19 cellular contexts compared by ENCODE assay signal in the genomic region with DNA sequence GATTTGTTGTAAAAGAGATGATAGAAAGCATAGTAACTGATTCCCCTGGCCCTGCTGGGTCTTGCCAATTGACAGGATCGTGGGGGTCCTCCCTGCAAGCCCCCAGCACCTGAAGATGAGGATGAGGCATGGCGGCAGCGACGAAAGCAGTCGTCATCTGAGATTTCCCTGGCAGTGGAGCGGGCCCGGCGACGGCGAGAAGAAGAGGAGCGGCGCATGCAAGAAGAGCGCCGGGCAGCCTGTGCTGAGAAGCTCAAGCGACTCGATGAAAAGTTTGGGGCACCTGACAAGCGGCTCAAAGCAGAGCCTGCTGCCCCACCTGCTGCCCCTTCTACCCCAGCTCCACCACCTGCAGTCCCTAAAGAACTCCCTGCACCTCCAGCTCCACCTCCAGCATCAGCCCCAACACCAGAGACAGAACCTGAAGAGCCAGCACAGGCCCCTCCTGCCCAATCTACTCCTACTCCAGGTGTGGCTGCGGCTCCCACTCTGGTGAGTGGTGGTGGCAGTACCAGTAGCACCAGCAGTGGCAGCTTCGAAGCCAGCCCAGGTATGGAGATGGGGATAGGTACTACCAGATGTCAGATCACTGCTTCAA. TPM values are rescaled to one million over a fixed set of nuclear protein-coding genes. Genes with fewer than 3 reads are reported as not detected.
DNase-seq lines count a peak whose midpoint lies in the region; ATAC-seq and TF ChIP-seq lines count a peak whose summit lies in the region.
"Had no signal": no experiment of that assay in that cellular context is flagged by ENCODE, and none has a peak within 500 bp of the region (broad histone marks: within the 10 kb centered on the region; RNA-seq: fewer than 3 reads in every experiment).

No MANE protein-coding gene starts in this region.

- intact Hi-C loops in MCF 10A (cut with micrococcal nuclease), result no loop called here
- intact Hi-C loops in breast epithelium (cut with DNase I; ENCODE audit: low total_unique reads), result no loop called here

- H3K27ac ChIP-seq in breast epithelium, result no peak overlapping the region

- no peak overlapping the region for H3K4me3 ChIP-seq in breast epithelium
- H3K4me3 ChIP-seq: HAP-1 had no signal

- no peaks in the 10 kb centered on the region for H3K9me3 ChIP-seq in breast epithelium
- H3K9me3 ChIP-seq: HAP-1 had no signal

- POLR2A ChIA-PET in MCF 10A (lab: Yijun Ruan, JAX), result interaction anchor here (1.0 to 8.0 kb wide), 2 partner anchors 11 to 24 kb away, joined by 4 to 50 read pairs; a partner anchor contains a TSS

- TF ChIP-seq CTCF in MCF 10A (IDR thresholded peaks at IDR 0.05; ENCODE audit: unreplicated experiment) (no peak), breast epithelium (IDR thresholded peaks at IDR 0.05) (no peak), HFFc6 (IDR thresholded peaks at IDR 0.05) (no peak)

- H3K36me3 Mint-ChIP-seq in MCF 10A (ENCODE audit: insufficient read depth, unreplicated experiment), result peaks cover 100% of the 10 kb centered on the region
- H3K36me3 Mint-ChIP-seq in HFFc6 (ENCODE audit: low read depth), result peaks cover 59% of the 10 kb centered on the region
- peaks cover 75% of the 10 kb centered on the region for H3K36me3 Mint-ChIP-seq in central memory CD8-positive, alpha-beta T cell (ENCODE audit: insufficient read depth)
- peaks cover 100% of the 10 kb centered on the region for H3K36me3 Mint-ChIP-seq in stimulated activated effector memory CD8-positive, alpha-beta T cell treated with anti-CD3 and anti-CD28 coated beads, Interleukin-12 subunit alpha, Interleukin-12 subunit beta, amount 100 ng/mL, for 72 hours

- H3K4me1 ChIP-seq in breast epithelium, result peaks cover 0 to 4% of the 10 kb centered on the region in 2 donors

- H3K27ac Mint-ChIP-seq in MCF 10A (ENCODE audit: low read depth, unreplicated experiment) (peak overlapping the region; percentile 60), HFFc6 (peak overlapping the region; percentile 44)
- H3K27ac Mint-ChIP-seq in central memory CD8-positive, alpha-beta T cell (ENCODE audit: low read depth), result peak overlapping the region; percentile 33
- H3K27ac Mint-ChIP-seq in stimulated activated effector memory CD8-positive, alpha-beta T cell treated with anti-CD3 and anti-CD28 coated beads, Interleukin-12 subunit alpha, Interleukin-12 subunit beta, amount 100 ng/mL, for 72 hours, result peak overlapping the region; percentile 82
- H3K27ac Mint-ChIP-seq: B cell had no signal

- H3K4me1 Mint-ChIP-seq in MCF 10A (ENCODE audit: insufficient read depth, unreplicated experiment) (peaks cover 2% of the 10 kb centered on the region), HFFc6 (ENCODE audit: low read depth) (peaks cover 15% of the 10 kb centered on the region)
- peaks cover 14% of the 10 kb centered on the region for H3K4me1 Mint-ChIP-seq in central memory CD8-positive, alpha-beta T cell
- H3K4me1 Mint-ChIP-seq in stimulated activated effector memory CD8-positive, alpha-beta T cell treated with anti-CD3 and anti-CD28 coated beads, Interleukin-12 subunit alpha, Interleukin-12 subunit beta, amount 100 ng/mL, for 72 hours, result peaks cover 24% of the 10 kb centered on the region

- CTCF ChIA-PET in MCF 10A (lab: Yijun Ruan, JAX), result interaction anchor here (0.7 to 0.9 kb wide), 2 partner anchors 13 to 49 kb away, joined by 3 read pairs; no protein-coding TSS in a partner anchor

- H3K9me3 Mint-ChIP-seq in MCF 10A (ENCODE audit: unreplicated experiment) (no peaks in the 10 kb centered on the region), HFFc6 (no peaks in the 10 kb centered on the region)
- no peaks in the 10 kb centered on the region for H3K9me3 Mint-ChIP-seq in central memory CD8-positive, alpha-beta T cell
- H3K9me3 Mint-ChIP-seq in stimulated activated effector memory CD8-positive, alpha-beta T cell treated with anti-CD3 and anti-CD28 coated beads, Interleukin-12 subunit alpha, Interleukin-12 subunit beta, amount 100 ng/mL, for 72 hours, result no peaks in the 10 kb centered on the region
- H3K9me3 Mint-ChIP-seq: CD8-positive, alpha-beta T cell had no signal

- DNase-seq in MCF 10A (ENCODE audit: unreplicated experiment) (no peak), breast epithelium (ENCODE audit: low spot score in 2 of 2) (no peak), HFFc6 (no peak)
- DNase-seq in central memory CD8-positive, alpha-beta T cell (ENCODE audit: low spot score in 2 of 2), result no peak
- DNase-seq in stimulated activated effector memory CD8-positive, alpha-beta T cell treated with anti-CD3 and anti-CD28 coated beads, Interleukin-12 subunit alpha, Interleukin-12 subunit beta, amount 100 ng/mL, for 72 hours (ENCODE audit: low spot score in 2 of 2), result no peak
- no peak for DNase-seq in activated CD8-positive, alpha-beta memory T cell treated with anti-CD3 and anti-CD28 coated beads, Interleukin-2, amount 50 U/mL, for 48 hours
- DNase-seq: ACHN; CD8-positive, alpha-beta T cell; Kasumi-1; NCI-H1417; NCI-H1930; NCI-H2171; NCI-H446 treated with DMSO at 0.1 percent for 48 hours; NCI-H82; SHP77 treated with DMSO at 0.1 percent for 48 hours had no signal

- TF ChIP-seq POLR2A in breast epithelium (IDR thresholded peaks at IDR 0.05), result no peak

- H3K4me3 Mint-ChIP-seq in MCF 10A (ENCODE audit: unreplicated experiment) (no peak overlapping the region), HFFc6 (no peak overlapping the region)
- H3K4me3 Mint-ChIP-seq in central memory CD8-positive, alpha-beta T cell, result no peak overlapping the region
- no peak overlapping the region for H3K4me3 Mint-ChIP-seq in stimulated activated effector memory CD8-positive, alpha-beta T cell treated with anti-CD3 and anti-CD28 coated beads, Interleukin-12 subunit alpha, Interleukin-12 subunit beta, amount 100 ng/mL, for 72 hours
- H3K4me3 Mint-ChIP-seq: B cell; CD8-positive, alpha-beta T cell had no signal

- H3K27me3 ChIP-seq in breast epithelium, result no peaks in the 10 kb centered on the region

- H3K27me3 Mint-ChIP-seq in MCF 10A (ENCODE audit: insufficient read depth, unreplicated experiment), result no peaks in the 10 kb centered on the region
- H3K27me3 Mint-ChIP-seq in HFFc6 (ENCODE audit: insufficient read depth), result peaks cover 4% of the 10 kb centered on the region
- H3K27me3 Mint-ChIP-seq in central memory CD8-positive, alpha-beta T cell, result no peaks in the 10 kb centered on the region
- H3K27me3 Mint-ChIP-seq: B cell had no signal

- H3K36me3 ChIP-seq in breast epithelium, result peaks cover 38% of the 10 kb centered on the region

- no peak for ATAC-seq in central memory CD8-positive, alpha-beta T cell (replicated peaks; ENCODE audit: extremely low read depth, poor library complexity, severe bottlenecking)
- ATAC-seq in stimulated activated effector memory CD8-positive, alpha-beta T cell treated with anti-CD3 and anti-CD28 coated beads, Interleukin-12 subunit alpha, Interleukin-12 subunit beta, amount 100 ng/mL, for 72 hours, result no peak
- no peak for ATAC-seq in HG03045 (IDR thresholded peaks at IDR 0.05; ENCODE audit: unreplicated experiment)
- ATAC-seq: CD8-positive, alpha-beta T cell; Panc1 had no signal

- BruUV-seq in MCF 10A (replicated peaks; lab: Mats Ljungman, UMichigan), result no TSS peak

RNA-seq across cellular contexts. Expression of a gene that starts 7.3 kb away (rescaled TPM):
- 247 and 266 TPM in 2 replicates for total RNA-seq in MCF 10A (2022)
- 10 to 100 TPM; 42.7 to 57.2 (median 57.0) TPM for total RNA-seq in breast epithelium
- total RNA-seq in HFFc6 (2021; fragmentation: NEBNext Ultra II Directional; extraction: Animal tissue kit (Norgen Biotek cat#: 25700)), result 100 to 1,000 TPM; 216 to 259 (median 231) TPM

RNA-seq across cellular contexts. Expression of a gene that starts 12.8 kb away (rescaled TPM):
- total RNA-seq in MCF 10A (2022), result not detected in 2 replicates
- total RNA-seq in breast epithelium, result 10 to 100 TPM; 26.9 to 54.1 (median 28.2) TPM
- total RNA-seq in HFFc6 (2021; fragmentation: NEBNext Ultra II Directional; extraction: Animal tissue kit (Norgen Biotek cat#: 25700)), result not detected

RNA-seq across cellular contexts. Expression of a gene that starts 24.7 kb away (rescaled TPM):
- total RNA-seq in MCF 10A (2022), result 290 and 291 TPM in 2 replicates
- total RNA-seq in breast epithelium, result 100 to 1,000 TPM; 154 to 170 (median 157) TPM
- 100 to 1,000 TPM; 247 to 273 (median 262) TPM for total RNA-seq in HFFc6 (2021; fragmentation: NEBNext Ultra II Directional; extraction: Animal tissue kit (Norgen Biotek cat#: 25700))

RNA-seq across cellular contexts. Expression of a gene that starts 27.9 kb away (rescaled TPM):
- total RNA-seq in MCF 10A (2022) (5.0 and 5.2 TPM in 2 replicates), breast epithelium (1 to 10 TPM; 1.3 to 4.8 (median 4.6) TPM)
- total RNA-seq in HFFc6 (2021; fragmentation: NEBNext Ultra II Directional; extraction: Animal tissue kit (Norgen Biotek cat#: 25700)), result 1 to 10 TPM; 2.4 to 4.3 (median 2.8) TPM

RNA-seq across cellular contexts. Expression of a gene that starts 32.8 kb away (rescaled TPM):
- total RNA-seq in MCF 10A (2022) (15.5 and 16.6 TPM in 2 replicates), breast epithelium (10 to 100 TPM; 20.3 to 27.4 (median 24.8) TPM)
- 10 to 100 TPM; 13.4 to 16.2 (median 14.9) TPM for total RNA-seq in HFFc6 (2021; fragmentation: NEBNext Ultra II Directional; extraction: Animal tissue kit (Norgen Biotek cat#: 25700))

Comparison
In these comparisons a context has a peak if more than half of its experiments do, and no peak if none do; other contexts are left out.
1. RNA of a gene that starts 12.8 kb away (total RNA-seq): 26.9 to 54.1 TPM in breast epithelium; not detected in HFFc6 and not detected in MCF 10A; every median in the first group is over 10 times any median in the second.
2. Peak in every context shown above with its lines, with median percentiles within 50 percentile points of each other: H3K27ac Mint-ChIP-seq.